Comparison of ENCODE assay signal across 8 cellular contexts in the genomic region with DNA sequence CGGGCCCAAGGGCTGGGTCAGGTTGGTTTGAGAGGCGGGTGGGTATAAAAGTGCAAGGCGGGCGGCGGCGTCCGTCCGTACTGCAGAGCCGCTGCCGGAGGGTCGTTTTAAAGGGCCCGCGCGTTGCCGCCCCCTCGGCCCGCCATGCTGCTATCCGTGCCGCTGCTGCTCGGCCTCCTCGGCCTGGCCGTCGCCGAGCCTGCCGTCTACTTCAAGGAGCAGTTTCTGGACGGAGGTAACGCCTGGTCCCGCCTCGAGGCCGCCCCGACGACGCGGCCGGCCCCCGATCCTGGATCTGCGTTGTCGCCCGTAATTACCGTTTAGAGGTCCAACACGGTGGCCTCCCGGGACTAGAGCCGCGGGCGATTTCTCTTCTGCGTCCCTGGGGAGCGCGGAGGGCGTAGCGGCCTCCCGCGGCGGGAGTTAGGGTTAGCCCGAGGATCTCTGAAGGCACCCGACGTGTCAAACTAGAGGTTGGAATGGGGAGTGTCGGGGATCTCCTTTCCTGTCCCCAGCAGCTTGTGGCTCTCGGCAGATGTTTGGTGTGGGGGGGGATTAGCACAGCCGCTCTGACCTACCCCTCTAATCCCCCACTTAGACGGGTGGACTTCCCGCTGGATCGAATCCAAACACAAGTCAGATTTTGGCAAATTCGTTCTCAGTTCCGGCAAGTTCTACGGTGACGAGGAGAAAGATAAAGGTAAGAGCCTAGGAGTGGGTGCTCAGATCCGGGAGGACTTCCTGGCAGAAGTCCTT. TPM values are rescaled to one million over a fixed set of nuclear protein-coding genes. Genes with fewer than 3 reads are reported as not detected.
DNase-seq lines count a peak whose midpoint lies in the region; TF ChIP-seq lines count a peak whose summit lies in the region.

A gene (plus strand): TSS at position 74 of the 756 bp plus-strand sequence. CDS start 71 bp downstream, at position 145.

- peaks cover 24% of the 10 kb centered on the region for H3K4me1 ChIP-seq in neuron (ENCODE audit: insufficient read depth, low read length)

- peak within 1 kb of the TSS; percentile 92 for H3K27ac Mint-ChIP-seq in activated CD4-positive, alpha-beta memory T cell treated with anti-CD3 and anti-CD28 coated beads, Interleukin-2, amount 10 ng/mL, durations not matched to agents 7 days and 5 days

- no peaks in the 10 kb centered on the region for H3K27me3 Mint-ChIP-seq in activated CD4-positive, alpha-beta memory T cell treated with anti-CD3 and anti-CD28 coated beads, Interleukin-2, amount 10 ng/mL, durations not matched to agents 7 days and 5 days

- H3K9me3 Mint-ChIP-seq in activated CD4-positive, alpha-beta memory T cell treated with anti-CD3 and anti-CD28 coated beads, Interleukin-2, amount 10 ng/mL, durations not matched to agents 7 days and 5 days: no peaks in the 10 kb centered on the region

- CTCF ChIA-PET in activated CD4-positive, alpha-beta memory T cell treated with anti-CD3 and anti-CD28 coated beads, Interleukin-2, amount 10 ng/mL, durations not matched to agents 7 days and 5 days (lab: Charles Lee): interaction anchor here (0.5 to 1.4 kb wide), 8 partner anchors 26 to 178 kb away, joined by 3 to 10 read pairs (median 4); a partner anchor contains a TSS

- peaks cover 61% of the 10 kb centered on the region for H3K4me1 Mint-ChIP-seq in activated CD4-positive, alpha-beta memory T cell treated with anti-CD3 and anti-CD28 coated beads, Interleukin-2, amount 10 ng/mL, durations not matched to agents 7 days and 5 days

- H3K9me3 ChIP-seq in neuron (ENCODE audit: low read length): no peaks in the 10 kb centered on the region

- H3K4me3 Mint-ChIP-seq in activated CD4-positive, alpha-beta memory T cell treated with anti-CD3 and anti-CD28 coated beads, Interleukin-2, amount 10 ng/mL, durations not matched to agents 7 days and 5 days: peak within 1 kb of the TSS; percentile 99

- TF ChIP-seq CTCF in fibroblast of pulmonary artery (IDR thresholded peaks at IDR 0.05; ENCODE audit: low read length, missing control alignments) (peak; percentile 19), GM13977 (IDR thresholded peaks at IDR 0.05; ENCODE audit: extremely low read depth, insufficient read depth, missing control alignments) (no peak)

- peak within 1 kb of the TSS; percentile 50 for H2AFZ ChIP-seq in neuron (ENCODE audit: low read depth, low read length)

- H3K27me3 ChIP-seq in neuron (ENCODE audit: insufficient read depth, low read length): no peaks in the 10 kb centered on the region

- peak within 1 kb of the TSS; percentile 85 for H3K4me3 ChIP-seq in fibroblast of pulmonary artery (replicated peaks; ENCODE audit: low read depth, low read length)
- H3K4me3 ChIP-seq in neuron (ENCODE audit: low read length): peak within 1 kb of the TSS; percentile 83

- H3K36me3 ChIP-seq in neuron (ENCODE audit: insufficient read depth, low read length): peaks cover 34% of the 10 kb centered on the region

- POLR2A ChIA-PET in activated CD4-positive, alpha-beta memory T cell treated with anti-CD3 and anti-CD28 coated beads, Interleukin-2, amount 10 ng/mL, durations not matched to agents 7 days and 5 days (lab: Charles Lee): interaction anchor here (0.9 to 3.3 kb wide), 21 partner anchors 8 to 242 kb away, joined by 3 to 37 read pairs (median 7); a partner anchor contains a TSS

- H3K36me3 Mint-ChIP-seq in activated CD4-positive, alpha-beta memory T cell treated with anti-CD3 and anti-CD28 coated beads, Interleukin-2, amount 10 ng/mL, durations not matched to agents 7 days and 5 days (ENCODE audit: low read depth): peaks cover 53% of the 10 kb centered on the region

- in situ Hi-C loops in GM13977 (cut with MboI; ENCODE audit: low pct_unique_long_range_greater_than_20kb, low sequenced_read_pairs, unreplicated experiment): no loop called here

- DNase-seq in SIG-M5 treated with dmso at 0.1 percent for 504 hours (lab: John Stamatoyannopoulos, UW; ENCODE audit: unreplicated experiment) (peak; percentile 56), SIG-M5 (lab: John Stamatoyannopoulos, UW) (no peak), HT-29 (ENCODE audit: low spot score) (peak; percentile 42), fibroblast of pulmonary artery (ENCODE audit: low read depth) (peak; percentile 42), NCI-H510A treated with DMSO at 0.1 percent for 48 hours (lab: John Stamatoyannopoulos, UW) (no peak), GM13977 (ENCODE audit: low spot score) (no peak)
- DNase-seq in activated CD4-positive, alpha-beta memory T cell treated with anti-CD3 and anti-CD28 coated beads, Interleukin-2, amount 10 ng/mL, durations not matched to agents 7 days and 5 days: no peak

RNA-seq across cellular contexts. Expression of the gene that starts here (rescaled TPM):
- total RNA-seq in HT-29 (2014; rRNA removed; shearing (Covaris generic)): 803 and 831 TPM in 2 replicates
- total RNA-seq in activated CD4-positive, alpha-beta memory T cell treated with anti-CD3 and anti-CD28 coated beads, Interleukin-2, amount 10 ng/mL, durations not matched to agents 7 days and 5 days: 100 to 1,000 TPM; 640 to 660 TPM

Comparison
In these comparisons a context has a peak if more than half of its experiments do, and no peak if none do; other contexts are left out.
1. DNase-seq: peak in SIG-M5 treated with dmso at 0.1 percent for 504 hours (single experiment), HT-29 (single experiment) and fibroblast of pulmonary artery (single experiment); none in SIG-M5 (single experiment), activated CD4-positive, alpha-beta memory T cell treated with anti-CD3 and anti-CD28 coated beads, Interleukin-2, amount 10 ng/mL, durations not matched to agents 7 days and 5 days (single experiment), NCI-H510A treated with DMSO at 0.1 percent for 48 hours (single experiment) and GM13977 (single experiment).